Comparison of ENCODE assay signal across 8 cellular contexts in the genomic region with DNA sequence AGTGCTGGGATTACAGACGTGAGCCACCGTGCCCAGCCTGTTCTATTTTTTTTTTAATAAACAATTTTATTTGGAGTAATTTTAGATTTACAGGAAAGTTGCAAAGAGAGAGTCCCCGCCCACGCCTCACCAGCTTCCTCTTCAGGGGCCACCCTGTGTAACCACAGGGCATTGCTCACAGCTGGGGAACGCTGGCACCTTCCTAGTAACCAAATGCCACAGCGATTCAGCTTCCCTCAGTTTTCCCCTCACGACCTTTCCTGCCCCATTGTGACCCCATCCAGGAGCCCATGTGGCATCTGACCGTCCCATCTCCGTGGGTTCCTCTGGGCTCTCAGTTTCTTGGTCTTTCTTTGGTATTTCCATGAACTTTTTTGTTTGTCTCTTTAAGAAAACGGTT.
A peak's percentile ranks its signal among the peaks of the same experiment; 100 is the strongest.
DNase-seq lines count a peak whose midpoint lies in the region; ATAC-seq, FAIRE-seq and TF ChIP-seq lines count a peak whose summit lies in the region.

No MANE protein-coding gene starts in this region.

- TF ChIP-seq POLR2A in right lobe of liver (IDR thresholded peaks at IDR 0.05): no peak

- H3K4me1 ChIP-seq in DOHH2 (ENCODE audit: control insufficient read depth, low read length) (peaks cover 79% of the 10 kb centered on the region), right lobe of liver (peaks cover 0 to 13% (median 6%) of the 10 kb centered on the region in 4 donors)

- H3F3A ChIP-seq in DOHH2 (ENCODE audit: control insufficient read depth, insufficient read depth): peaks cover 32% of the 10 kb centered on the region

- WGBS in right lobe of liver (ENCODE audit: insufficient coverage, low coverage, low lambda C conversion rate, missing lambda C conversion rate): 71% methylated on average over 10 of the region's 10 CpGs

- TF ChIP-seq CTCF in DOHH2 (IDR thresholded peaks at IDR 0.05; ENCODE audit: low read depth, low read length, poor library complexity, severe bottlenecking): no peak
- TF ChIP-seq CTCF in right lobe of liver (IDR thresholded peaks at IDR 0.05): no peak

- no peaks in the 10 kb centered on the region for H3K9me3 ChIP-seq in DOHH2 (ENCODE audit: control insufficient read depth, insufficient read depth, low read length)
- no peaks in the 10 kb centered on the region for H3K9me3 ChIP-seq in right lobe of liver

- peaks cover 69% of the 10 kb centered on the region for H3K79me2 ChIP-seq in DOHH2 (ENCODE audit: control insufficient read depth, low read length)

- H3K27ac ChIP-seq in DOHH2 (ENCODE audit: low read depth, low read length): peak overlapping the region; percentile 30
- peak overlapping the region in 2 of 3 donors; percentile 12 to 49 for H3K27ac ChIP-seq in right lobe of liver

- H3K36me3 ChIP-seq in DOHH2 (ENCODE audit: control insufficient read depth, low read length) (peaks cover 32% of the 10 kb centered on the region), right lobe of liver (no peaks in the 10 kb centered on the region)

- H3K4me3 ChIP-seq in DOHH2 (ENCODE audit: low read length): peak overlapping the region; percentile 40
- no peak overlapping the region for H3K4me3 ChIP-seq in right lobe of liver

- no peak for FAIRE-seq in HTR-8/SVneo (lab: Jason Lieb, UNC)

- no peaks in the 10 kb centered on the region for H3K27me3 ChIP-seq in DOHH2 (ENCODE audit: control insufficient read depth, low read length)
- no peaks in the 10 kb centered on the region for H3K27me3 ChIP-seq in right lobe of liver

- DNase-seq in RPMI7951 (ENCODE audit: low read depth) (peak; percentile 75), right lobe of liver (peak in 1 of 3 donors; percentile 76), NCI-H69 (lab: John Stamatoyannopoulos, UW) (no peak), HTR-8/SVneo (ENCODE audit: insufficient read length, low spot score) (no peak), NCI-H82 treated with DMSO at 0.1 percent for 48 hours (lab: John Stamatoyannopoulos, UW; ENCODE audit: unreplicated experiment) (no peak)
- peak; percentile 48 for DNase-seq in activated effector memory CD4-positive, alpha-beta T cell treated with Interleukin-2 at 50 U/mL for 16 hours
- DNase-seq in stimulated activated naive CD4-positive, alpha-beta T cell (lab: John Stamatoyannopoulos, UW): peak; percentile 34 to 58 (median 48)

- intact Hi-C loops in right lobe of liver (cut with DNase I): loop anchor here in 1 of 2 donors (10.0 kb wide), 1 partner anchor 144 kb away; a partner anchor contains a TSS

- H4K20me1 ChIP-seq in DOHH2 (ENCODE audit: control insufficient read depth, insufficient read depth, low read depth, low read length): 0 out of 2 replicates have a peak, but pooled peaks cover 1% of the 10 kb centered on the region

- no peaks in the 10 kb centered on the region for H3K9me2 ChIP-seq in DOHH2 (replicated peaks; ENCODE audit: control insufficient read depth, low read length)

- ATAC-seq in right lobe of liver: peak; percentile 17 to 36 (median 34)

- peak overlapping the region; percentile 63 for H3K4me2 ChIP-seq in DOHH2 (ENCODE audit: low read length)

Comparison
In these comparisons a context has a peak if more than half of its experiments do, and no peak if none do; other contexts are left out.
1. DNase-seq: peak in RPMI7951 (single experiment), activated effector memory CD4-positive, alpha-beta T cell treated with Interleukin-2 at 50 U/mL for 16 hours (single experiment) and stimulated activated naive CD4-positive, alpha-beta T cell (6 of 6); none in NCI-H69 (single experiment), HTR-8/SVneo (single experiment) and NCI-H82 treated with DMSO at 0.1 percent for 48 hours (single experiment).